ENCODE assay signal across 24 cellular contexts in the genomic region with DNA sequence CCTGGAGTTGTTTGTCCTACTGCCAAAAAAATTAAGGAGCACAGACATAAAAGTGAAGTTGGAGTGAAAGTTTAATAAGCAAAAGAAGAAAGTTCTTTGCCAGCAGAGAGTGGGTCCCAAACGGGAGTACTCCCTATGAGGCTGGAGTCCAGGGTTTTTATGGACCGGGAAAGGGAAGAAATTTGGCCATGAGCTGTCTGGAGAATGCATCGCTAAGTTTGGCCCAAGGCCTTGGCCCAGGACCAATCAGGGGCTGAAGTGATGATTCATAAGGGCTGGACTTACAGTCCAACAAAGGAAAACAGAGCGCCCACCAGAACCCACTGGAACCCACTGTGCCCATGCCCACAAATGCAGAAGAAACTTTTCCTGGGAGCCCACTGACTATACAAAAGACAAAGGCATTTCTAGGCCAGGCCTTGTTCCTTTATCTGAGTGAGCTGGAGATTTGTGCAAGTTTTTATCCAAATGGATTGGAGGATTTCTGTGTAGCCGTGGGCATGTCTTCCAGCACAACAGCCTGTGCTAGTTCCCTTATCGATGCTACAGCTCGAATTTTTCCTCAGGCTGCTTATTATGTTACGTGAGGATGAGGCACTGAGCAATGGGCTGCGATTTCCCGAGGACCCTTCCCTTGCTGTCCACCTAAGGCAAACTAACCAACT.
DNase-seq lines count a peak whose midpoint lies in the region; ATAC-seq and TF ChIP-seq lines count a peak whose summit lies in the region.
"Had no signal": no experiment of that assay in that cellular context is flagged by ENCODE, and none has a peak within 500 bp of the region (broad histone marks: within the 10 kb centered on the region; RNA-seq: fewer than 3 reads in every experiment).

No MANE protein-coding gene starts in this region.

- H4K20me1 ChIP-seq in osteoblast (ENCODE audit: insufficient read depth, low read length): no peaks in the 10 kb centered on the region

- WGBS in ovary, 3 donors: 28 to 49% (median 37%) methylated on average over 10 of the region's 10 CpGs

- H3K36me3 Mint-ChIP-seq in activated CD4-positive, alpha-beta T cell treated with anti-CD3 and anti-CD28 coated beads, Interleukin-2, amount 10 ng/mL, durations not matched to agents 7 days and 5 days (ENCODE audit: low read depth): no peaks in the 10 kb centered on the region
- H3K36me3 Mint-ChIP-seq: naive thymus-derived CD8-positive, alpha-beta T cell had no signal

- H3K4me1 ChIP-seq in left ventricle myocardium inferior (no peaks in the 10 kb centered on the region), ovary (ENCODE audit: insufficient read depth) (no peaks in the 10 kb centered on the region), osteoblast (ENCODE audit: insufficient read depth, low read length) (no peaks in the 10 kb centered on the region)

- no peak for TF ChIP-seq CTCF in left ventricle myocardium inferior (IDR thresholded peaks at IDR 0.05; ENCODE audit: borderline replicate concordance)
- TF ChIP-seq CTCF in fibroblast of the aortic adventitia (IDR thresholded peaks at IDR 0.05; ENCODE audit: insufficient read depth, low read length): no peak
- no peak for TF ChIP-seq CTCF in ovary (IDR thresholded peaks at IDR 0.05)
- TF ChIP-seq CTCF in osteoblast (IDR thresholded peaks at IDR 0.05; ENCODE audit: extremely low read depth, low read depth, low read length): no peak

- H3K9me3 Mint-ChIP-seq in activated CD4-positive, alpha-beta T cell treated with anti-CD3 and anti-CD28 coated beads, Interleukin-2, amount 10 ng/mL, durations not matched to agents 7 days and 5 days: no peaks in the 10 kb centered on the region

- no peak overlapping the region for H3K4me3 Mint-ChIP-seq in activated CD4-positive, alpha-beta T cell treated with anti-CD3 and anti-CD28 coated beads, Interleukin-2, amount 10 ng/mL, durations not matched to agents 7 days and 5 days
- H3K4me3 Mint-ChIP-seq: activated T-cell treated with anti-CD3 and anti-CD28 coated beads, Interleukin-2, amount 50 U/mL, for 4 hours; B cell; naive thymus-derived CD8-positive, alpha-beta T cell had no signal

- TF ChIP-seq EP300 in ovary (IDR thresholded peaks at IDR 0.05): no peak

- H3K4me3 ChIP-seq in left ventricle myocardium inferior (no peak overlapping the region), fibroblast of the aortic adventitia (ENCODE audit: low read depth, low read length) (no peak overlapping the region), ovary (no peak overlapping the region), H7 (ENCODE audit: insufficient read depth, low read depth, low read length) (no peak overlapping the region), osteoblast (ENCODE audit: insufficient read depth, low read length) (no peak overlapping the region)

- CTCF ChIA-PET in activated CD4-positive, alpha-beta T cell treated with anti-CD3 and anti-CD28 coated beads, Interleukin-2, amount 10 ng/mL, durations not matched to agents 7 days and 5 days (lab: Charles Lee): no interaction called here

- H3K36me3 ChIP-seq in left ventricle myocardium inferior (no peaks in the 10 kb centered on the region), ovary (no peaks in the 10 kb centered on the region), H7 (replicated peaks; ENCODE audit: control insufficient read depth, insufficient read depth, low read length) (no peaks in the 10 kb centered on the region), osteoblast (ENCODE audit: insufficient read depth, low read length) (no peaks in the 10 kb centered on the region)

- POLR2A ChIA-PET in activated CD4-positive, alpha-beta T cell treated with anti-CD3 and anti-CD28 coated beads, Interleukin-2, amount 10 ng/mL, durations not matched to agents 7 days and 5 days (lab: Charles Lee): no interaction called here

- no peaks in the 10 kb centered on the region for H3K79me2 ChIP-seq in osteoblast (ENCODE audit: insufficient read depth, low read length)

- no peak overlapping the region for H3K27ac Mint-ChIP-seq in activated CD4-positive, alpha-beta T cell treated with anti-CD3 and anti-CD28 coated beads, Interleukin-2, amount 10 ng/mL, durations not matched to agents 7 days and 5 days
- H3K27ac Mint-ChIP-seq: B cell had no signal

- H2AFZ ChIP-seq in osteoblast (ENCODE audit: low read length): no peak overlapping the region

- no peak for TF ChIP-seq POLR2A in ovary (IDR thresholded peaks at IDR 0.05)

- H3K27ac ChIP-seq in left ventricle myocardium inferior (replicated peaks) (no peak overlapping the region), ovary (no peak overlapping the region), osteoblast (ENCODE audit: low read depth, low read length) (no peak overlapping the region)

- DNase-seq in left cardiac atrium (no peak), left ventricle myocardium inferior (no peak), fibroblast of the aortic adventitia (ENCODE audit: low read depth) (peak; percentile 37), ovary (peak in 3 of 5 donors; percentile 15 to 37 (median 28)), H7 (no peak), osteoblast (ENCODE audit: insufficient read length, low spot score, missing footprints) (no peak)
- no peak for DNase-seq in activated CD4-positive, alpha-beta T cell treated with anti-CD3 and anti-CD28 coated beads, Interleukin-2, amount 10 ng/mL, durations not matched to agents 7 days and 5 days
- DNase-seq: activated CD4-positive, alpha-beta T cell treated with anti-CD3 and anti-CD28 coated beads for 4 hours; activated naive CD4-positive, alpha-beta T cell; activated T-cell treated with anti-CD3 and anti-CD28 coated beads, Interleukin-2, amount 50 U/mL, for 4 hours; amniotic stem cell; caudate nucleus; dermis blood vessel endothelial cell; GF-D8; kidney glomerular epithelial cell; MV-4-11; naive thymus-derived CD8-positive, alpha-beta T cell; NCI-H524 treated with DMSO at 0.1 percent for 48 hours; NK-92 treated with Interleukin-12 subunit alpha and Interleukin-12 subunit beta, amount 100 ng/mL, for 24 hours; SIG-M5; stimulated activated CD8-positive, alpha-beta memory T cell treated with anti-CD3 and anti-CD28 coated beads, Interleukin-4, amount 100 ng/mL, for 48 hours; trophoblast cell had no signal

- H3K27me3 ChIP-seq in left ventricle myocardium inferior (ENCODE audit: low read depth) (no peaks in the 10 kb centered on the region), ovary (no peaks in the 10 kb centered on the region), H7 (ENCODE audit: control insufficient read depth, insufficient read depth, low read length) (no peaks in the 10 kb centered on the region), osteoblast (ENCODE audit: insufficient read depth, low read length) (no peaks in the 10 kb centered on the region)

- ATAC-seq in left cardiac atrium (peak; percentile 41 to 65), GM18858 (IDR thresholded peaks at IDR 0.05; ENCODE audit: unreplicated experiment) (no peak)
- ATAC-seq: activated T-cell treated with anti-CD3 and anti-CD28 coated beads, Interleukin-2, amount 50 U/mL, for 4 hours; naive thymus-derived CD8-positive, alpha-beta T cell had no signal

- no peaks in the 10 kb centered on the region for H3K27me3 Mint-ChIP-seq in activated CD4-positive, alpha-beta T cell treated with anti-CD3 and anti-CD28 coated beads, Interleukin-2, amount 10 ng/mL, durations not matched to agents 7 days and 5 days
- H3K27me3 Mint-ChIP-seq: B cell; naive thymus-derived CD8-positive, alpha-beta T cell had no signal

- no peaks in the 10 kb centered on the region for H3K4me1 Mint-ChIP-seq in activated CD4-positive, alpha-beta T cell treated with anti-CD3 and anti-CD28 coated beads, Interleukin-2, amount 10 ng/mL, durations not matched to agents 7 days and 5 days
- H3K4me1 Mint-ChIP-seq: B cell; naive thymus-derived CD8-positive, alpha-beta T cell had no signal

- peaks cover 10% of the 10 kb centered on the region for H3K9me3 ChIP-seq in left ventricle myocardium inferior (replicated peaks)
- H3K9me3 ChIP-seq in ovary: no peaks in the 10 kb centered on the region
- H3K9me3 ChIP-seq in osteoblast (ENCODE audit: low read depth, low read length): no peaks in the 10 kb centered on the region

- intact Hi-C loops in left cardiac atrium (cut with DNase I): loop anchor here in 1 of 2 donors (10.0 kb wide), 1 partner anchor 216 kb away; no protein-coding TSS in a partner anchor
- intact Hi-C loops in left ventricle myocardium inferior (cut with micrococcal nuclease): no loop called here
- intact Hi-C loops in ovary (cut with DNase I): no loop called here

- no peak overlapping the region for H3K4me2 ChIP-seq in osteoblast (ENCODE audit: insufficient read depth, low read length)

Comparison
In these comparisons a context has a peak if more than half of its experiments do, and no peak if none do; other contexts are left out.
1. DNase-seq: peak in fibroblast of the aortic adventitia (single experiment) and ovary (3 of 5); none in left cardiac atrium (single experiment), left ventricle myocardium inferior (single experiment), H7 (single experiment), osteoblast (single experiment) and activated CD4-positive, alpha-beta T cell treated with anti-CD3 and anti-CD28 coated beads, Interleukin-2, amount 10 ng/mL, durations not matched to agents 7 days and 5 days (single experiment).